8 cellular contexts compared by ENCODE assay signal in genomic region chr19:45098521-45099464, GRCh38. TPM values are rescaled to one million over a fixed set of nuclear protein-coding genes. Genes with fewer than 3 reads are reported as not detected.
DNase-seq lines count a peak whose midpoint lies in the region; ATAC-seq, FAIRE-seq and TF ChIP-seq lines count a peak whose summit lies in the region.

No MANE protein-coding gene starts in this region.

- peaks cover 18% of the 10 kb centered on the region for H4K20me1 ChIP-seq in HepG2 (ENCODE audit: insufficient read depth, low read length)

- H3K36me3 Mint-ChIP-seq in activated naive CD8-positive, alpha-beta T cell treated with anti-CD3 and anti-CD28 coated beads for 36 hours = peaks cover 8% of the 10 kb centered on the region
- H3K36me3 Mint-ChIP-seq in activated naive CD8-positive, alpha-beta T cell treated with anti-CD3 and anti-CD28 coated beads, Interleukin-2, amount 50 U/mL, for 24 hours (ENCODE audit: low read depth) = peaks cover 2% of the 10 kb centered on the region

- H3K27ac ChIP-seq in HepG2 (ENCODE audit: extremely low read length, insufficient read depth, low read length) (peak overlapping the region; percentile 74), aorta (ENCODE audit: low read depth in 1 of 2, low read length in 2 of 2) (no peak overlapping the region)

- TF ChIP-seq EP300 in HepG2 (IDR thresholded peaks at IDR 0.05; ENCODE audit: low read depth in 2 of 2, low read length in 2 of 2) = peak in 1 of 2 experiments; percentile 2; a peak in 1 of 4 replicates
- no peak for TF ChIP-seq EP300 in HepG2 (CRISPR knock-in tag; IDR thresholded peaks at IDR 0.05; ENCODE audit: borderline replicate concordance)

- H3K4me2 ChIP-seq in HepG2 (ENCODE audit: low read depth, low read length) = peak overlapping the region; percentile 85

- peak overlapping the region; percentile 69 for H3K9ac ChIP-seq in HepG2 (ENCODE audit: insufficient read depth, low read depth, low read length)

- no peak for ATAC-seq in activated naive CD8-positive, alpha-beta T cell treated with anti-CD3 and anti-CD28 coated beads, Interleukin-2, amount 50 U/mL, for 24 hours
- ATAC-seq in HepG2 = peak; percentile 2
- ATAC-seq in aorta (ENCODE audit: low FRiP score) = peak; percentile 24
- no peak for ATAC-seq in HG03439 (IDR thresholded peaks at IDR 0.05; ENCODE audit: unreplicated experiment)

- peak overlapping the region; percentile 26 for H3K27ac Mint-ChIP-seq in activated naive CD8-positive, alpha-beta T cell treated with anti-CD3 and anti-CD28 coated beads for 36 hours
- no peak overlapping the region for H3K27ac Mint-ChIP-seq in activated naive CD8-positive, alpha-beta T cell treated with anti-CD3 and anti-CD28 coated beads, Interleukin-2, amount 50 U/mL, for 24 hours

- intact Hi-C loops in HepG2 (cut with micrococcal nuclease; ENCODE audit: unreplicated experiment) (no loop called here), aorta (cut with DNase I) (no loop called here)

- H3K9me3 Mint-ChIP-seq in activated naive CD8-positive, alpha-beta T cell treated with anti-CD3 and anti-CD28 coated beads for 36 hours = no peaks in the 10 kb centered on the region
- no peaks in the 10 kb centered on the region for H3K9me3 Mint-ChIP-seq in activated naive CD8-positive, alpha-beta T cell treated with anti-CD3 and anti-CD28 coated beads, Interleukin-2, amount 50 U/mL, for 24 hours

- TF ChIP-seq RAD21 in HepG2 (CRISPR knock-in tag; IDR thresholded peaks at IDR 0.05) = no peak

- peak; percentile 56 for FAIRE-seq in HepG2 (lab: Jason Lieb, UNC)

- no peaks in the 10 kb centered on the region; a peak in 1 of 5 replicates for H3K27me3 ChIP-seq in HepG2 (ENCODE audit: control insufficient read depth in 1 of 2, insufficient read depth in 2 of 2, low read length in 2 of 2)
- no peaks in the 10 kb centered on the region for H3K27me3 ChIP-seq in aorta (ENCODE audit: control insufficient read depth in 1 of 2, insufficient read depth in 2 of 2, low read length in 1 of 2)

- peaks cover 0 to 5% of the 10 kb centered on the region in 2 experiments; a peak in 3 of 5 replicates for H3K36me3 ChIP-seq in HepG2 (replicated peaks in 1 of 2; ENCODE audit: control insufficient read depth in 1 of 2, insufficient read depth in 2 of 2, low read length in 2 of 2)
- H3K36me3 ChIP-seq in aorta (ENCODE audit: control insufficient read depth in 1 of 2, insufficient read depth in 2 of 2, low read length in 1 of 2) = no peaks in the 10 kb centered on the region

- no peak for TF ChIP-seq CTCF in HepG2 (CRISPR knock-in tag; IDR thresholded peaks at IDR 0.05)

- no peak overlapping the region for H3K4me3 Mint-ChIP-seq in activated naive CD8-positive, alpha-beta T cell treated with anti-CD3 and anti-CD28 coated beads for 36 hours
- H3K4me3 Mint-ChIP-seq in activated naive CD8-positive, alpha-beta T cell treated with anti-CD3 and anti-CD28 coated beads, Interleukin-2, amount 50 U/mL, for 24 hours = no peak overlapping the region

- peaks cover 100% of the 10 kb centered on the region for H3K4me1 ChIP-seq in HepG2 (ENCODE audit: insufficient read depth, low read length)
- peaks cover 0 to under 1% of the 10 kb centered on the region in 2 donors for H3K4me1 ChIP-seq in aorta (ENCODE audit: control insufficient read depth in 1 of 2, insufficient read depth in 2 of 2, low read length in 2 of 2)

- POLR2A ChIA-PET in HepG2 (lab: Yijun Ruan, JAX) = interaction anchor here (0.7 to 3.2 kb wide), 11 partner anchors 14 to 302 kb away, joined by 3 to 13 read pairs (median 5); partner anchors contain the start of genes BLOC1S3, CLASRP, GEMIN7 and TRAPPC6A

- TF ChIP-seq POLR2A in HepG2 (IDR thresholded peaks at IDR 0.05; ENCODE audit: insufficient read depth in 1 of 2, low read depth in 2 of 2, low read length in 2 of 2) = no peak; a peak in 2 of 4 replicates

- DNase-seq in activated naive CD8-positive, alpha-beta T cell treated with anti-CD3 and anti-CD28 coated beads for 36 hours = no peak
- DNase-seq in activated naive CD8-positive, alpha-beta T cell treated with anti-CD3 and anti-CD28 coated beads, Interleukin-2, amount 50 U/mL, for 24 hours = no peak
- DNase-seq in cerebellum (ENCODE audit: low spot score) (peak; percentile 84), HepG2 (ENCODE audit: low spot score) (peak; percentile 40), aorta (no peak)
- DNase-seq in activated effector memory CD4-positive, alpha-beta T cell treated with anti-CD3 and anti-CD28 coated beads, Interleukin-2, amount 50 U/mL, for 16 hours = no peak
- DNase-seq in stimulated activated naive CD4-positive, alpha-beta T cell treated with Interleukin-2 at 50 U/mL for 16 hours (lab: John Stamatoyannopoulos, UW) = no peak

- H3K4me3 ChIP-seq in HepG2 (replicated peaks in 1 of 3; ENCODE audit: insufficient read depth in 1 of 3, low read depth in 2 of 3, low read length in 3 of 3) = peak overlapping the region in 2 of 3 experiments; percentile 4 to 58; a peak in 5 of 6 replicates
- H3K4me3 ChIP-seq in aorta (ENCODE audit: low read length in 2 of 2) = no peak overlapping the region

- peaks cover 79% of the 10 kb centered on the region for H3K4me1 Mint-ChIP-seq in activated naive CD8-positive, alpha-beta T cell treated with anti-CD3 and anti-CD28 coated beads for 36 hours
- H3K4me1 Mint-ChIP-seq in activated naive CD8-positive, alpha-beta T cell treated with anti-CD3 and anti-CD28 coated beads, Interleukin-2, amount 50 U/mL, for 24 hours = peaks cover 70% of the 10 kb centered on the region

- WGBS in HepG2 (ENCODE audit: low lambda C conversion rate) = 34% methylated on average over 7 of the region's 15 CpGs
- WGBS in aorta, 2 donors = 50 to 59% methylated on average over 15 of the region's 15 CpGs

- H3K9me3 ChIP-seq in HepG2 (ENCODE audit: low read length) (no peaks in the 10 kb centered on the region), aorta (ENCODE audit: control insufficient read depth, low read length) (no peaks in the 10 kb centered on the region)

- H2AFZ ChIP-seq in HepG2 (ENCODE audit: low read length) = no peak overlapping the region

- H3K27me3 Mint-ChIP-seq in activated naive CD8-positive, alpha-beta T cell treated with anti-CD3 and anti-CD28 coated beads for 36 hours = no peaks in the 10 kb centered on the region
- H3K27me3 Mint-ChIP-seq in activated naive CD8-positive, alpha-beta T cell treated with anti-CD3 and anti-CD28 coated beads, Interleukin-2, amount 50 U/mL, for 24 hours = no peaks in the 10 kb centered on the region

- peaks cover 98% of the 10 kb centered on the region for H3K79me2 ChIP-seq in HepG2 (ENCODE audit: insufficient read depth, low read length)

- no TSS peak for BruUV-seq in HepG2 (replicated peaks; lab: Mats Ljungman, UMichigan)

- CTCF ChIA-PET in HepG2 (lab: Yijun Ruan, JAX; ENCODE audit: low intra/inter-chr PET ratio, low total read pairs) = no interaction called here

- in situ Hi-C loops in HepG2 (cut with HindIII; ENCODE audit: extremely low pct_ligation_motif_present, low pct_unique_long_range_greater_than_20kb) = no loop called here

RNA-seq across cellular contexts. Expression of gene PPP1R37, which starts 5.8 kb away (rescaled TPM):
- 10 to 100 TPM; 13.3 to 15.3 TPM for total RNA-seq in activated naive CD8-positive, alpha-beta T cell treated with anti-CD3 and anti-CD28 coated beads for 36 hours
- total RNA-seq in cerebellum (19.5 TPM), HepG2 (2016; rRNA removed; fragmentation: Illumina TruSeq; extraction: Trizol) (9.2 and 14.3 TPM in 2 replicates), aorta (10 to 100 TPM; 12.1 to 22.7 TPM)
- 6.7 and 9.0 TPM in 2 replicates for total RNA-seq in HepG2 (2016; cell fraction: cytosol; rRNA removed; fragmentation: Illumina TruSeq; extraction: Trizol; ENCODE audit: low read depth)
- total RNA-seq in HepG2 (2016; cell fraction: insoluble cytoplasmic fraction; rRNA removed; fragmentation: Illumina TruSeq; extraction: Trizol) = 7.3 and 15.4 TPM in 2 replicates
- 14.2 and 14.9 TPM in 2 replicates for total RNA-seq in HepG2 (2016; cell fraction: membrane; rRNA removed; fragmentation: Illumina TruSeq; extraction: Trizol)
- 12.9 and 14.6 TPM in 2 replicates for total RNA-seq in HepG2 (2016; cell fraction: nucleus; rRNA removed; fragmentation: Illumina TruSeq; extraction: Trizol)
- polyA plus RNA-seq in HepG2 (2011; rRNA removed) (9.0 and 13.9 TPM in 2 replicates), aorta (10 to 100 TPM in 1 of 2 donors, 1 to 10 TPM in 1; 7.1 to 16.8 TPM)
- 7.3 and 11.2 TPM in 2 replicates for polyA plus RNA-seq in HepG2 (2011; cell fraction: cytosol; rRNA removed)
- 51.9 and 57.4 TPM in 2 replicates for polyA plus RNA-seq in HepG2 (2011; cell fraction: nucleus; rRNA removed)
- 9.6 and 15.6 TPM in 2 replicates for polyA plus RNA-seq in HepG2 (2012)
- polyA plus RNA-seq in HepG2 (2016; cell fraction: cytosol; fragmentation: Illumina TruSeq; extraction: Trizol; ENCODE audit: low read depth) = 3.7 and 4.8 TPM in 2 replicates
- polyA plus RNA-seq in HepG2 (2016; cell fraction: insoluble cytoplasmic fraction; fragmentation: Illumina TruSeq; extraction: Trizol; ENCODE audit: low read depth) = 8.4 and 10.5 TPM in 2 replicates
- polyA plus RNA-seq in HepG2 (2016; cell fraction: membrane; fragmentation: Illumina TruSeq; extraction: Trizol; ENCODE audit: low read depth) = 7.2 and 9.9 TPM in 2 replicates
- polyA plus RNA-seq in HepG2 (2016; cell fraction: nucleus; fragmentation: Illumina TruSeq; extraction: Trizol; ENCODE audit: insufficient read depth, low read depth) = 30.3 and 31.0 TPM in 2 replicates
- 11.1 and 11.5 TPM in 2 replicates for polyA minus RNA-seq in HepG2 (2011; rRNA and poly(A)+ RNA removed; ENCODE audit: low replicate concordance)
- polyA minus RNA-seq in HepG2 (2011; cell fraction: cytosol; rRNA and poly(A)+ RNA removed) = 4.2 and 5.6 TPM in 2 replicates
- 11.2 and 12.4 TPM in 2 replicates for polyA minus RNA-seq in HepG2 (2011; cell fraction: nucleus; rRNA and poly(A)+ RNA removed)

RNA-seq across cellular contexts. Expression of gene GEMIN7, which starts 19.7 kb away (rescaled TPM):
- 10 to 100 TPM; 53.6 to 58.2 TPM for total RNA-seq in activated naive CD8-positive, alpha-beta T cell treated with anti-CD3 and anti-CD28 coated beads for 36 hours
- total RNA-seq in cerebellum = 9.1 TPM
- total RNA-seq in HepG2 (2016; rRNA removed; fragmentation: Illumina TruSeq; extraction: Trizol) = 30.6 and 42.0 TPM in 2 replicates
- 15.7 and 22.3 TPM in 2 replicates for total RNA-seq in HepG2 (2016; cell fraction: cytosol; rRNA removed; fragmentation: Illumina TruSeq; extraction: Trizol; ENCODE audit: low read depth)
- total RNA-seq in HepG2 (2016; cell fraction: insoluble cytoplasmic fraction; rRNA removed; fragmentation: Illumina TruSeq; extraction: Trizol) = 34.9 and 39.3 TPM in 2 replicates
- total RNA-seq in HepG2 (2016; cell fraction: membrane; rRNA removed; fragmentation: Illumina TruSeq; extraction: Trizol) = 28.5 and 42.7 TPM in 2 replicates
- 13.0 and 14.5 TPM in 2 replicates for total RNA-seq in HepG2 (2016; cell fraction: nucleus; rRNA removed; fragmentation: Illumina TruSeq; extraction: Trizol)
- polyA plus RNA-seq in HepG2 (2011; rRNA removed) = 22.2 and 24.1 TPM in 2 replicates
- polyA plus RNA-seq in HepG2 (2011; cell fraction: cytosol; rRNA removed) = 22.8 and 32.6 TPM in 2 replicates
- polyA plus RNA-seq in HepG2 (2011; cell fraction: nucleus; rRNA removed) = 31.3 and 38.6 TPM in 2 replicates
- 22.7 and 23.7 TPM in 2 replicates for polyA plus RNA-seq in HepG2 (2012)
- 28.4 and 37.8 TPM in 2 replicates for polyA plus RNA-seq in HepG2 (2016; cell fraction: cytosol; fragmentation: Illumina TruSeq; extraction: Trizol; ENCODE audit: low read depth)
- polyA plus RNA-seq in HepG2 (2016; cell fraction: insoluble cytoplasmic fraction; fragmentation: Illumina TruSeq; extraction: Trizol; ENCODE audit: low read depth) = 62.1 and 65.3 TPM in 2 replicates
- polyA plus RNA-seq in HepG2 (2016; cell fraction: membrane; fragmentation: Illumina TruSeq; extraction: Trizol; ENCODE audit: low read depth) = 40.2 and 48.8 TPM in 2 replicates
- polyA plus RNA-seq in HepG2 (2016; cell fraction: nucleus; fragmentation: Illumina TruSeq; extraction: Trizol; ENCODE audit: insufficient read depth, low read depth) = 33.1 and 40.0 TPM in 2 replicates
- 20.1 and 20.5 TPM in 2 replicates for polyA minus RNA-seq in HepG2 (2011; rRNA and poly(A)+ RNA removed; ENCODE audit: low replicate concordance)
- 12.5 and 19.8 TPM in 2 replicates for polyA minus RNA-seq in HepG2 (2011; cell fraction: cytosol; rRNA and poly(A)+ RNA removed)
- 7.9 and 9.2 TPM in 2 replicates for polyA minus RNA-seq in HepG2 (2011; cell fraction: nucleus; rRNA and poly(A)+ RNA removed)
- total RNA-seq in aorta = 10 to 100 TPM in 1 of 2 donors, 1 to 10 TPM in 1; 8.0 to 12.3 TPM
- polyA plus RNA-seq in aorta = 10 to 100 TPM in 1 of 2 donors, 1 to 10 TPM in 1; 6.4 to 13.5 TPM

RNA-seq across cellular contexts. Expression of gene ZNF296, which starts 22.5 kb away (rescaled TPM):
- total RNA-seq in activated naive CD8-positive, alpha-beta T cell treated with anti-CD3 and anti-CD28 coated beads for 36 hours = 1 to 10 TPM; 5.4 to 6.3 TPM
- total RNA-seq in cerebellum = 0.45 TPM
- 0.62 and 0.63 TPM in 2 replicates for total RNA-seq in HepG2 (2016; rRNA removed; fragmentation: Illumina TruSeq; extraction: Trizol)
- total RNA-seq in HepG2 (2016; cell fraction: cytosol; rRNA removed; fragmentation: Illumina TruSeq; extraction: Trizol; ENCODE audit: low read depth) = 0.71 and 0.97 TPM in 2 replicates
- total RNA-seq in HepG2 (2016; cell fraction: insoluble cytoplasmic fraction; rRNA removed; fragmentation: Illumina TruSeq; extraction: Trizol) = 0.43 and 0.91 TPM in 2 replicates
- total RNA-seq in HepG2 (2016; cell fraction: membrane; rRNA removed; fragmentation: Illumina TruSeq; extraction: Trizol) = 1.4 and 1.9 TPM in 2 replicates
- total RNA-seq in HepG2 (2016; cell fraction: nucleus; rRNA removed; fragmentation: Illumina TruSeq; extraction: Trizol) = 0.62 and 0.72 TPM in 2 replicates
- 0.26 and 0.39 TPM in 2 replicates for polyA plus RNA-seq in HepG2 (2011; rRNA removed)
- 0.15 and 0.32 TPM in 2 replicates for polyA plus RNA-seq in HepG2 (2011; cell fraction: cytosol; rRNA removed)
- 1.2 and 1.3 TPM in 2 replicates for polyA plus RNA-seq in HepG2 (2011; cell fraction: nucleus; rRNA removed)
- polyA plus RNA-seq in HepG2 (2012) = 1.2 and 1.5 TPM in 2 replicates
- polyA plus RNA-seq in HepG2 (2016; cell fraction: cytosol; fragmentation: Illumina TruSeq; extraction: Trizol; ENCODE audit: low read depth) = 1.3 TPM in 2 replicates
- polyA plus RNA-seq in HepG2 (2016; cell fraction: insoluble cytoplasmic fraction; fragmentation: Illumina TruSeq; extraction: Trizol; ENCODE audit: low read depth) = 2.2 and 2.9 TPM in 2 replicates
- polyA plus RNA-seq in HepG2 (2016; cell fraction: membrane; fragmentation: Illumina TruSeq; extraction: Trizol; ENCODE audit: low read depth) = 1.2 and 1.5 TPM in 2 replicates
- polyA plus RNA-seq in HepG2 (2016; cell fraction: nucleus; fragmentation: Illumina TruSeq; extraction: Trizol; ENCODE audit: insufficient read depth, low read depth) = 2.3 and 4.7 TPM in 2 replicates
- 0.47 and 0.64 TPM in 2 replicates for polyA minus RNA-seq in HepG2 (2011; rRNA and poly(A)+ RNA removed; ENCODE audit: low replicate concordance)
- polyA minus RNA-seq in HepG2 (2011; cell fraction: cytosol; rRNA and poly(A)+ RNA removed) = 1.2 and 2.5 TPM in 2 replicates
- polyA minus RNA-seq in HepG2 (2011; cell fraction: nucleus; rRNA and poly(A)+ RNA removed) = 0.37 and 0.39 TPM in 2 replicates
- under 1 TPM; 0.19 to 0.45 TPM for total RNA-seq in aorta
- polyA plus RNA-seq in aorta = 1 to 10 TPM in 1 of 2 donors, under 1 TPM in 1; 0.38 to 1.1 TPM

RNA-seq across cellular contexts. Expression of gene CLASRP, which starts 59.9 kb away (rescaled TPM):
- 10 to 100 TPM; 89.9 to 94.2 TPM for total RNA-seq in activated naive CD8-positive, alpha-beta T cell treated with anti-CD3 and anti-CD28 coated beads for 36 hours
- 17.6 TPM for total RNA-seq in cerebellum
- 7.4 and 32.0 TPM in 2 replicates for total RNA-seq in HepG2 (2016; rRNA removed; fragmentation: Illumina TruSeq; extraction: Trizol)
- total RNA-seq in HepG2 (2016; cell fraction: cytosol; rRNA removed; fragmentation: Illumina TruSeq; extraction: Trizol; ENCODE audit: low read depth) = 7.3 and 8.3 TPM in 2 replicates
- 6.5 and 35.8 TPM in 2 replicates for total RNA-seq in HepG2 (2016; cell fraction: insoluble cytoplasmic fraction; rRNA removed; fragmentation: Illumina TruSeq; extraction: Trizol)
- 6.0 and 7.3 TPM in 2 replicates for total RNA-seq in HepG2 (2016; cell fraction: membrane; rRNA removed; fragmentation: Illumina TruSeq; extraction: Trizol)
- 36.9 and 51.6 TPM in 2 replicates for total RNA-seq in HepG2 (2016; cell fraction: nucleus; rRNA removed; fragmentation: Illumina TruSeq; extraction: Trizol)
- polyA plus RNA-seq in HepG2 (2011; rRNA removed) = 51.1 and 51.4 TPM in 2 replicates
- polyA plus RNA-seq in HepG2 (2011; cell fraction: cytosol; rRNA removed) = 13.6 and 14.3 TPM in 2 replicates
- polyA plus RNA-seq in HepG2 (2011; cell fraction: nucleus; rRNA removed) = 292 and 390 TPM in 2 replicates
- polyA plus RNA-seq in HepG2 (2012) = 58.9 and 85.4 TPM in 2 replicates
- 7.0 and 7.7 TPM in 2 replicates for polyA plus RNA-seq in HepG2 (2016; cell fraction: cytosol; fragmentation: Illumina TruSeq; extraction: Trizol; ENCODE audit: low read depth)
- polyA plus RNA-seq in HepG2 (2016; cell fraction: insoluble cytoplasmic fraction; fragmentation: Illumina TruSeq; extraction: Trizol; ENCODE audit: low read depth) = 18.3 and 19.4 TPM in 2 replicates
- polyA plus RNA-seq in HepG2 (2016; cell fraction: membrane; fragmentation: Illumina TruSeq; extraction: Trizol; ENCODE audit: low read depth) = 9.9 and 14.8 TPM in 2 replicates
- 320 and 335 TPM in 2 replicates for polyA plus RNA-seq in HepG2 (2016; cell fraction: nucleus; fragmentation: Illumina TruSeq; extraction: Trizol; ENCODE audit: insufficient read depth, low read depth)
- polyA minus RNA-seq in HepG2 (2011; rRNA and poly(A)+ RNA removed; ENCODE audit: low replicate concordance) = 16.6 and 30.8 TPM in 2 replicates
- polyA minus RNA-seq in HepG2 (2011; cell fraction: cytosol; rRNA and poly(A)+ RNA removed) = 4.3 and 4.6 TPM in 2 replicates
- polyA minus RNA-seq in HepG2 (2011; cell fraction: nucleus; rRNA and poly(A)+ RNA removed) = 49.0 and 61.0 TPM in 2 replicates
- 100 to 1,000 TPM in 1 of 2 donors, 10 to 100 TPM in 1; 79.9 to 105 TPM for total RNA-seq in aorta
- 100 to 1,000 TPM in 1 of 2 donors, 10 to 100 TPM in 1; 18.2 to 209 TPM for polyA plus RNA-seq in aorta

Comparison
In these comparisons a context has a peak if more than half of its experiments do, and no peak if none do; other contexts are left out.
1. DNase-seq: peak in cerebellum (single experiment) and HepG2 (single experiment); none in activated naive CD8-positive, alpha-beta T cell treated with anti-CD3 and anti-CD28 coated beads for 36 hours (single experiment), activated naive CD8-positive, alpha-beta T cell treated with anti-CD3 and anti-CD28 coated beads, Interleukin-2, amount 50 U/mL, for 24 hours (single experiment), aorta (0 of 2), activated effector memory CD4-positive, alpha-beta T cell treated with anti-CD3 and anti-CD28 coated beads, Interleukin-2, amount 50 U/mL, for 16 hours (single experiment) and stimulated activated naive CD4-positive, alpha-beta T cell treated with Interleukin-2 at 50 U/mL for 16 hours (single experiment).
2. ATAC-seq: peak in HepG2 (single experiment) and aorta (single experiment); none in activated naive CD8-positive, alpha-beta T cell treated with anti-CD3 and anti-CD28 coated beads, Interleukin-2, amount 50 U/mL, for 24 hours (single experiment) and HG03439 (single experiment).
3. H3K4me3 ChIP-seq: peak in HepG2 (2 of 3); none in aorta (0 of 2).